In the genomic region with DNA sequence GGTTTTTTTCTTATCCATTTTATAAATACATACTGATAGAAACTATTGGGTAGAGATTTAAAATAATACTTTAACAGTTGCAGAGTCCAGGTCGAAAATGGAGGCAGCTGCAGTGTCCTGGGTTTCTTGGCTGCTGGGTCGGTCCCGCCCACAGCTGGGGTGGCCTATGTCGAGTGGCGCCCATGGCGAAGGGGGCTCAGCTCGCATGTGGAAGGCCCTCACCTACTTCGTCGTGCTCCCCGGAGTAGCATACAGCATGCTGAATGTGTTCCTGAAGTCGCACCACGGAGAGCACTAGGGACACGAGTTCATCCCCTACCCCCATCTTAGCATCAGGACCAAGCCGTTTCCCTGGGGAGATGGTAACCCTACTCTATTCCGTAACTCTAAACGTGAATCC, we compare ENCODE assay signal across 2 cellular contexts.
TF ChIP-seq lines count a peak whose summit lies in the region.

No MANE protein-coding gene starts in this region.

TF ChIP-seq in GM23338, 12 proteins besides CTCF, POLR2A, EP300 and RAD21:
- no peak for TF ChIP-seq POLR2AphosphoS5 (IDR thresholded peaks at IDR 0.05; ENCODE audit: low read depth)
- TF ChIP-seq, protein P1, sequence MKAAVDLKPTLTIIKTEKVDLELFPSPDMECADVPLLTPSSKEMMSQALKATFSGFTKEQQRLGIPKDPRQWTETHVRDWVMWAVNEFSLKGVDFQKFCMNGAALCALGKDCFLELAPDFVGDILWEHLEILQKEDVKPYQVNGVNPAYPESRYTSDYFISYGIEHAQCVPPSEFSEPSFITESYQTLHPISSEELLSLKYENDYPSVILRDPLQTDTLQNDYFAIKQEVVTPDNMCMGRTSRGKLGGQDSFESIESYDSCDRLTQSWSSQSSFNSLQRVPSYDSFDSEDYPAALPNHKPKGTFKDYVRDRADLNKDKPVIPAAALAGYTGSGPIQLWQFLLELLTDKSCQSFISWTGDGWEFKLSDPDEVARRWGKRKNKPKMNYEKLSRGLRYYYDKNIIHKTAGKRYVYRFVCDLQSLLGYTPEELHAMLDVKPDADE (IDR thresholded peaks at IDR 0.05) = no peak
- no peak for TF ChIP-seq ZNF114 (CRISPR knock-in tag; IDR thresholded peaks at IDR 0.05)
- TF ChIP-seq STAT1 (IDR thresholded peaks at IDR 0.05; ENCODE audit: unreplicated experiment) = no peak
- no peak for TF ChIP-seq ZNF462 (CRISPR knock-in tag; IDR thresholded peaks at IDR 0.05)

TF ChIP-seq in H1, 55 proteins besides CTCF, POLR2A, EP300 and RAD21:
- TF ChIP-seq CHD1 (IDR thresholded peaks at IDR 0.05; ENCODE audit: low read depth, low read length) = no peak
- TF ChIP-seq, protein P2, sequence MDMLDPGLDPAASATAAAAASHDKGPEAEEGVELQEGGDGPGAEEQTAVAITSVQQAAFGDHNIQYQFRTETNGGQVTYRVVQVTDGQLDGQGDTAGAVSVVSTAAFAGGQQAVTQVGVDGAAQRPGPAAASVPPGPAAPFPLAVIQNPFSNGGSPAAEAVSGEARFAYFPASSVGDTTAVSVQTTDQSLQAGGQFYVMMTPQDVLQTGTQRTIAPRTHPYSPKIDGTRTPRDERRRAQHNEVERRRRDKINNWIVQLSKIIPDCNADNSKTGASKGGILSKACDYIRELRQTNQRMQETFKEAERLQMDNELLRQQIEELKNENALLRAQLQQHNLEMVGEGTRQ (IDR thresholded peaks at IDR 0.05; ENCODE audit: low read length) = no peak
